ENCODE assay signal across 8 cellular contexts in genomic region chr6:52363222-52363867, GRCh38. TPM values are rescaled to one million over a fixed set of nuclear protein-coding genes. Genes with fewer than 3 reads are reported as not detected.
A peak's percentile ranks its signal among the peaks of the same experiment; 100 is the strongest.
DNase-seq lines count a peak whose midpoint lies in the region; ATAC-seq and TF ChIP-seq lines count a peak whose summit lies in the region.

No MANE protein-coding gene starts in this region.

- H3K4me3 Mint-ChIP-seq in activated CD4-positive, alpha-beta T cell treated with anti-CD3 and anti-CD28 coated beads for 36 hours = peak overlapping the region; percentile 99

- H3K9me3 Mint-ChIP-seq in activated CD4-positive, alpha-beta T cell treated with anti-CD3 and anti-CD28 coated beads for 36 hours (ENCODE audit: low read depth) = no peaks in the 10 kb centered on the region

- H3K36me3 ChIP-seq in ascending aorta = no peaks in the 10 kb centered on the region
- H3K36me3 ChIP-seq in left lung = peaks cover 0 to 4% of the 10 kb centered on the region in 2 donors
- H3K36me3 ChIP-seq in testis (ENCODE audit: low read depth, missing control alignments) = no peaks in the 10 kb centered on the region

- ATAC-seq in activated CD4-positive, alpha-beta T cell treated with anti-CD3 and anti-CD28 coated beads for 36 hours = no peak
- peak; percentile 12 for ATAC-seq in left lung

- intact Hi-C loops in activated CD4-positive, alpha-beta T cell treated with anti-CD3 and anti-CD28 coated beads for 36 hours (cut with DNase I, micrococcal nuclease) = loop anchor here (2.0 to 10.0 kb wide), 4 partner anchors 27 to 1431 kb away; partner anchors contain the start of gene LRRC1 (in 1 of the 2)
- intact Hi-C loops in ascending aorta (cut with DNase I) = loop anchor here (2.0 to 10.0 kb wide), 5 partner anchors 57 to 991 kb away; partner anchors contain the start of genes EFHC1 and FBXO9
- intact Hi-C loops in left lung (cut with DNase I) = no loop called here
- intact Hi-C loops in testis (cut with DNase I; ENCODE audit: low total_unique reads) = no loop called here

- H3K36me3 Mint-ChIP-seq in activated CD4-positive, alpha-beta T cell treated with anti-CD3 and anti-CD28 coated beads for 36 hours (ENCODE audit: low read depth) = peaks cover 30% of the 10 kb centered on the region

- no peaks in the 10 kb centered on the region for H3K27me3 ChIP-seq in ascending aorta
- H3K27me3 ChIP-seq in left lung = no peaks in the 10 kb centered on the region
- H3K27me3 ChIP-seq in testis = no peaks in the 10 kb centered on the region

- H3K4me3 ChIP-seq in ascending aorta = peak overlapping the region; percentile 87 to 90
- peak overlapping the region; percentile 60 to 81 for H3K4me3 ChIP-seq in left lung
- peak overlapping the region; percentile 82 to 94 for H3K4me3 ChIP-seq in testis

- TF ChIP-seq POLR2A in testis (IDR thresholded peaks at IDR 0.05) = no peak

- no peaks in the 10 kb centered on the region for H3K9me3 ChIP-seq in ascending aorta
- H3K9me3 ChIP-seq in left lung = no peaks in the 10 kb centered on the region
- no peaks in the 10 kb centered on the region for H3K9me3 ChIP-seq in testis

- H3K27ac ChIP-seq in ascending aorta = no peak overlapping the region
- no peak overlapping the region for H3K27ac ChIP-seq in left lung
- H3K27ac ChIP-seq in testis = peak overlapping the region; percentile 82 to 86

- POLR2A ChIA-PET in activated CD4-positive, alpha-beta T cell treated with anti-CD3 and anti-CD28 coated beads for 36 hours (lab: Charles Lee) = interaction anchor here (0.7 to 2.2 kb wide), 3 partner anchors 27 to 78 kb away, joined by 3 to 13 read pairs (median 3); no protein-coding TSS in a partner anchor

- peaks cover 56% of the 10 kb centered on the region for H3K4me1 Mint-ChIP-seq in activated CD4-positive, alpha-beta T cell treated with anti-CD3 and anti-CD28 coated beads for 36 hours

- H3K4me1 ChIP-seq in ascending aorta = peaks cover 0 to 3% of the 10 kb centered on the region in 2 donors
- H3K4me1 ChIP-seq in left lung = peaks cover 7 to 25% of the 10 kb centered on the region in 2 donors
- peaks cover 23% of the 10 kb centered on the region for H3K4me1 ChIP-seq in testis

- CTCF ChIA-PET in activated CD4-positive, alpha-beta T cell treated with anti-CD3 and anti-CD28 coated beads for 36 hours (lab: Charles Lee) = interaction anchor here (0.5 to 3.5 kb wide), 15 partner anchors 9 to 203 kb away, joined by 3 to 30 read pairs (median 5); partner anchors contain the start of gene MCM3

- H3K27ac Mint-ChIP-seq in activated CD4-positive, alpha-beta T cell treated with anti-CD3 and anti-CD28 coated beads for 36 hours = peak overlapping the region; percentile 93

- TF ChIP-seq CTCF in ascending aorta (IDR thresholded peaks at IDR 0.05) = no peak
- TF ChIP-seq CTCF in left lung (IDR thresholded peaks at IDR 0.05) = no peak
- no peak for TF ChIP-seq CTCF in testis (IDR thresholded peaks at IDR 0.05)

- 19 to 24% methylated on average over 9 of the region's 9 CpGs for WGBS in testis, 2 donors

- H3K27me3 Mint-ChIP-seq in activated CD4-positive, alpha-beta T cell treated with anti-CD3 and anti-CD28 coated beads for 36 hours = no peaks in the 10 kb centered on the region

- DNase-seq in activated CD4-positive, alpha-beta T cell treated with anti-CD3 and anti-CD28 coated beads for 36 hours = no peak
- no peak for DNase-seq in activated CD4-positive, alpha-beta T cell treated with anti-CD3 and anti-CD28 coated beads for 4 hours
- DNase-seq in ascending aorta (ENCODE audit: low spot score in 2 of 2) (no peak), left lung (no peak), testis (peak; percentile 52), NCI-H187 treated with DMSO at 0.1 percent for 48 hours (lab: John Stamatoyannopoulos, UW) (no peak), RPMI8226 (no peak), NCI-H146 (lab: John Stamatoyannopoulos, UW) (no peak)

RNA-seq across cellular contexts. Expression of gene PAQR8, which starts 1.4 kb away (rescaled TPM):
- total RNA-seq in activated CD4-positive, alpha-beta T cell treated with anti-CD3 and anti-CD28 coated beads for 36 hours = 1 to 10 TPM; 9.0 to 9.1 TPM
- total RNA-seq in ascending aorta (6.1 TPM), left lung (10 to 100 TPM in 1 of 2 donors, 1 to 10 TPM in 1; 9.3 to 15.6 TPM), testis (10 to 100 TPM in 1 of 2 donors, 1 to 10 TPM in 1; 9.0 to 11.0 TPM)
- polyA plus RNA-seq in testis (ENCODE audit: insufficient read depth, low read depth, low replicate concordance) = 8.3 TPM

RNA-seq across cellular contexts. Expression of gene EFHC1, which starts 56.8 kb away (rescaled TPM):
- total RNA-seq in activated CD4-positive, alpha-beta T cell treated with anti-CD3 and anti-CD28 coated beads for 36 hours = 1 to 10 TPM; 2.2 to 3.6 TPM
- total RNA-seq in ascending aorta = 7.3 TPM
- 10 to 100 TPM; 14.6 to 24.7 TPM for total RNA-seq in left lung
- total RNA-seq in testis = 10 to 100 TPM; 41.8 to 62.9 TPM
- polyA plus RNA-seq in testis (ENCODE audit: insufficient read depth, low read depth, low replicate concordance) = 133 TPM

Comparison
In these comparisons a context has a peak if more than half of its experiments do, and no peak if none do; other contexts are left out.
1. H3K27ac ChIP-seq: peak in testis (2 of 2); none in ascending aorta (0 of 2) and left lung (0 of 2).
2. intact Hi-C loops: an anchor here in activated CD4-positive, alpha-beta T cell treated with anti-CD3 and anti-CD28 coated beads for 36 hours (2.0 to 10.0 kb wide) and ascending aorta (2.0 to 10.0 kb wide); none called in left lung and testis.
3. Peak in every context shown above with its lines, with median percentiles within 50 percentile points of each other: H3K4me3 ChIP-seq.